ENCODE assay signal across 12 cellular contexts in genomic region chr1:192703283-192704206, GRCh38.
A peak's percentile ranks its signal among the peaks of the same experiment; 100 is the strongest.
DNase-seq lines count a peak whose midpoint lies in the region; ATAC-seq, FAIRE-seq and TF ChIP-seq lines count a peak whose summit lies in the region.
"Had no signal": no experiment of that assay in that cellular context is flagged by ENCODE, and none has a peak within 500 bp of the region (broad histone marks: within the 10 kb centered on the region; RNA-seq: fewer than 3 reads in every experiment).

No MANE protein-coding gene starts in this region.

- H3K4me2 ChIP-seq in OCI-LY3 (ENCODE audit: low read length) = peak overlapping the region; percentile 76
- H3K4me2 ChIP-seq: neural progenitor cell had no signal

- TF ChIP-seq CTCF in OCI-LY3 (IDR thresholded peaks at IDR 0.05; ENCODE audit: low read depth, low read length) (no peak), pancreas (IDR thresholded peaks at IDR 0.05) (no peak), vagina (IDR thresholded peaks at IDR 0.05) (no peak)

- peak; percentile 77 for ATAC-seq in GM19463 (IDR thresholded peaks at IDR 0.05; ENCODE audit: unreplicated experiment)
- ATAC-seq in HG02973 (IDR thresholded peaks at IDR 0.05; ENCODE audit: unreplicated experiment) = peak; percentile 89
- no peak for ATAC-seq in pancreas

- H4K20me1 ChIP-seq in OCI-LY3 (ENCODE audit: insufficient read depth, low read length) = no peaks in the 10 kb centered on the region

- FAIRE-seq in GM18507 (lab: Jason Lieb, UNC) = peak; percentile 85
- FAIRE-seq in pancreas (lab: Jason Lieb, UNC) = no peak

- H3K36me3 ChIP-seq in OCI-LY3 (replicated peaks; ENCODE audit: low read depth, low read length) (no peaks in the 10 kb centered on the region), pancreas (no peaks in the 10 kb centered on the region), vagina (no peaks in the 10 kb centered on the region)
- H3K36me3 ChIP-seq: neural progenitor cell had no signal

- H3K9ac ChIP-seq in OCI-LY3 (ENCODE audit: low read length) = peak overlapping the region; percentile 15; the same call in 1 of the 2 replicates
- H3K9ac ChIP-seq: neural progenitor cell had no signal

- intact Hi-C loops in pancreas (cut with DNase I) = no loop called here
- intact Hi-C loops in vagina (cut with DNase I) = no loop called here

- 88 to 92% methylated on average over 5 of the region's 5 CpGs for WGBS in pancreas, 2 donors

- DNase-seq in GM18507 (ENCODE audit: extremely low spot score, insufficient read length, low read depth) = no peak
- no peak for DNase-seq in pancreas
- no peak for DNase-seq in T-helper 9 cell
- no peak for DNase-seq in vagina (ENCODE audit: extremely low spot score in 2 of 2)
- no peak for DNase-seq in C1 segment of cervical spinal cord (lab: John Stamatoyannopoulos, UW)
- DNase-seq: HFFc6; NCI-H2171; stimulated activated CD4-positive, alpha-beta T cell treated with anti-CD3 and anti-CD28 coated beads, Interleukin-4, amount 100 ng/mL, for 1 hour had no signal

- no peaks in the 10 kb centered on the region for H3K79me2 ChIP-seq in OCI-LY3 (ENCODE audit: low read length)

- H3K9me3 ChIP-seq in OCI-LY3 (ENCODE audit: insufficient read depth, low read length) (no peaks in the 10 kb centered on the region), pancreas (no peaks in the 10 kb centered on the region), vagina (no peaks in the 10 kb centered on the region)

- H3K27ac ChIP-seq in OCI-LY3 (ENCODE audit: low read length) (peak overlapping the region; percentile 33), pancreas (no peak overlapping the region), vagina (no peak overlapping the region)
- H3K27ac ChIP-seq: neural progenitor cell had no signal

- H3K4me3 ChIP-seq in OCI-LY3 (ENCODE audit: low read length) (peak overlapping the region; percentile 60), pancreas (no peak overlapping the region), vagina (no peak overlapping the region)
- H3K4me3 ChIP-seq: neural progenitor cell had no signal

- TF ChIP-seq POLR2A in vagina (IDR thresholded peaks at IDR 0.05) = no peak

- H3K4me1 ChIP-seq in OCI-LY3 (ENCODE audit: low read length) (peaks cover 39% of the 10 kb centered on the region), pancreas (peaks cover 10 to 17% (median 17%) of the 10 kb centered on the region in 3 donors), vagina (no peaks in the 10 kb centered on the region)
- H3K4me1 ChIP-seq: neural progenitor cell had no signal

- H2AFZ ChIP-seq in OCI-LY3 (ENCODE audit: low read depth, low read length) = peak overlapping the region; percentile 20
- H2AFZ ChIP-seq: neural progenitor cell had no signal

- H3K27me3 ChIP-seq in OCI-LY3 (ENCODE audit: low read depth, low read length) (no peaks in the 10 kb centered on the region), pancreas (no peaks in the 10 kb centered on the region), vagina (no peaks in the 10 kb centered on the region)
- H3K27me3 ChIP-seq: neural progenitor cell had no signal

Comparison
In these comparisons a context has a peak if more than half of its experiments do, and no peak if none do; other contexts are left out.
1. ATAC-seq: peak in GM19463 (single experiment) and HG02973 (single experiment); none in pancreas (0 of 4).